9 cellular contexts compared by ENCODE assay signal in genomic region chr15:76056931-76057330, GRCh38. TPM values are rescaled to one million over a fixed set of nuclear protein-coding genes. Genes with fewer than 3 reads are reported as not detected.
DNase-seq lines count a peak whose midpoint lies in the region; ATAC-seq and TF ChIP-seq lines count a peak whose summit lies in the region.
"Had no signal": no experiment of that assay in that cellular context is flagged by ENCODE, and none has a peak within 500 bp of the region (broad histone marks: within the 10 kb centered on the region; RNA-seq: fewer than 3 reads in every experiment).

No MANE protein-coding gene starts in this region.

- H3K27ac Mint-ChIP-seq in mesothelial cell of epicardium, result no peak overlapping the region

- H3K9ac ChIP-seq in skeletal muscle tissue (ENCODE audit: low read depth in 1 of 3, low read length in 3 of 3), result peak overlapping the region in 2 of 3 donors; percentile 35 to 55

- no peaks in the 10 kb centered on the region for H3K9me3 ChIP-seq in skeletal muscle tissue (ENCODE audit: control insufficient read depth in 3 of 3, low read length in 3 of 3)

- H3K27me3 ChIP-seq in skeletal muscle tissue (ENCODE audit: control insufficient read depth in 3 of 3, insufficient read depth in 3 of 3, low read length in 3 of 3), result peaks cover 0 to 7% (median 6%) of the 10 kb centered on the region in 3 donors

- DNase-seq in NCI-H748 (lab: John Stamatoyannopoulos, UW; ENCODE audit: unreplicated experiment) (peak; percentile 2), NCI-H748 treated with DMSO at 0.1 percent for 48 hours (lab: John Stamatoyannopoulos, UW) (no peak), SKM-1 (lab: John Stamatoyannopoulos, UW; ENCODE audit: unreplicated experiment) (peak; percentile 42), mesothelial cell of epicardium (ENCODE audit: low spot score in 2 of 2, unreplicated experiment in 2 of 2) (no peak), NCI-H1694 (lab: John Stamatoyannopoulos, UW) (no peak)

- H3K36me3 ChIP-seq in skeletal muscle tissue (ENCODE audit: control insufficient read depth in 3 of 3, insufficient read depth in 3 of 3, low read length in 3 of 3), result no peaks in the 10 kb centered on the region

- H3K4me1 ChIP-seq in skeletal muscle tissue (ENCODE audit: control insufficient read depth in 3 of 3, insufficient read depth in 3 of 3, low read length in 3 of 3), result peaks cover 13 to 27% (median 16%) of the 10 kb centered on the region in 3 donors

- no peak for TF ChIP-seq CTCF in mesothelial cell of epicardium (IDR thresholded peaks at IDR 0.05; ENCODE audit: unreplicated experiment)

- peaks cover 7% of the 10 kb centered on the region for H3K4me1 Mint-ChIP-seq in mesothelial cell of epicardium

- H3K27ac ChIP-seq in skeletal muscle tissue (ENCODE audit: low read depth, low read length), result no peak overlapping the region

- peak overlapping the region in 2 of 3 donors; percentile 6 to 59 for H3K4me3 ChIP-seq in skeletal muscle tissue (ENCODE audit: low read length in 3 of 3)

- no peaks in the 10 kb centered on the region for H3K36me3 Mint-ChIP-seq in mesothelial cell of epicardium

- H3K4me3 Mint-ChIP-seq in mesothelial cell of epicardium, result no peak overlapping the region

- peak; percentile 55 for ATAC-seq in HG03097 (IDR thresholded peaks at IDR 0.05; ENCODE audit: low FRiP score, unreplicated experiment)
- ATAC-seq in HG03139 (IDR thresholded peaks at IDR 0.05; ENCODE audit: unreplicated experiment), result no peak

- peaks cover 19% of the 10 kb centered on the region for H3K27me3 Mint-ChIP-seq in mesothelial cell of epicardium (ENCODE audit: low read depth)

- H3K9me3 Mint-ChIP-seq in mesothelial cell of epicardium, result no peaks in the 10 kb centered on the region

RNA-seq across cellular contexts. Expression of gene TMEM266, which starts 2.9 kb away (rescaled TPM):
- not detected for total RNA-seq in skeletal muscle tissue
- 1.8 to 2.0 TPM (median 2.0 TPM) in 3 replicates for total RNA-seq in mesothelial cell of epicardium
- total RNA-seq: RPMI7951 had no signal

RNA-seq across cellular contexts. Expression of gene NRG4, which starts 44.7 kb away (rescaled TPM):
- total RNA-seq in skeletal muscle tissue (not detected), mesothelial cell of epicardium (7.6 to 8.7 TPM (median 7.6 TPM) in 3 replicates)
- total RNA-seq: RPMI7951 had no signal

Comparison
In these comparisons a context has a peak if more than half of its experiments do, and no peak if none do; other contexts are left out.
1. DNase-seq: peak in NCI-H748 (single experiment) and SKM-1 (single experiment); none in NCI-H748 treated with DMSO at 0.1 percent for 48 hours (single experiment), mesothelial cell of epicardium (0 of 2) and NCI-H1694 (single experiment).